ENCODE assay signal across 11 cellular contexts in the genomic region with DNA sequence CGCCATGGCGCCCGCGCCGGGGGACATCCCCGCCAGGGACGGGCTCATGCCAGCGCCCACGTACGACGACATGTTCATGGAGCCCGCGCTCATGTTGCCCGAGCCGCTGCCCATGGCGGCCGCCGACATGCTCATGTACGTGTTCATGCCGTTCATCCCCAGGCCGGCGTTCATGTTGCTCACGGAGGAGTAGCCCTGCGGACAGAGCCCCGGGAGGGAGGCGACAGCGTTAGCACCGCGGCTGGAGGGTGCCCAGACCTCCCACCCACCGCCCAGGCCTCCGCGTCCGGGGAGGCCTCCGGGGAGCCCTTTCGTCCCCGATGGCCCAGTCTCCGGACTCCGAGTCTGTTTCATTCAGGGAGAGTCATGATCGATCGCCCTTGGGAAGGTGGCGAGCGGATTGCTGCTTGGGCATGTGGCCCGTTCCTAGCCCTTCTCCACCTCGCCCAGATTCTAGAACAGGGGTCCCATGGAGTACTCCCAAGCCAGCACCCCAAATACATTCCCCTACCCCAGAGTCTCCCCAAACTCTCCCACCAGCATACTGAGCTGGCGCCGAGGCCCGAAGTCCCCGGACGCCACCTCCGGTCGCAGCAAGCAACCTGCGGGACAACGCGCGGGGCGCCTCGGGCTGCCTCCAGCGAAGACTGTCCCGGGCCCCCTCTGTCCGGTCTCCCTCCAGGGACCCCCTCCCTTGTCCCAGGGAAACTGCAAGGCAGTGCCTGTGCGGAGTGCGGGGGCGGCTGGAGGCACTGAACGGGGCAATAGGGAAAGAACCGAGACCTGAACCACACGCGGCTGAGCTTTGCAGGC. TPM values are rescaled to one million over a fixed set of nuclear protein-coding genes. Genes with fewer than 3 reads are reported as not detected.
DNase-seq lines count a peak whose midpoint lies in the region; ATAC-seq and TF ChIP-seq lines count a peak whose summit lies in the region.
"Had no signal": no experiment of that assay in that cellular context is flagged by ENCODE, and none has a peak within 500 bp of the region (broad histone marks: within the 10 kb centered on the region; RNA-seq: fewer than 3 reads in every experiment).

No MANE protein-coding gene starts in this region.

- DNase-seq in right cardiac atrium (peak in 1 of 3 donors; percentile 47), left ventricle myocardium superior (no peak), HK-2 (ENCODE audit: unreplicated experiment) (no peak), cardiac septum (ENCODE audit: low spot score) (no peak)
- DNase-seq: activated B cell treated with CpG ODN at 0.5 μM for 24 hours; CD4-positive, CD25-positive, alpha-beta regulatory T cell had no signal

- ATAC-seq in right cardiac atrium (no peak), left ventricle myocardium superior (no peak), HG03342 (IDR thresholded peaks at IDR 0.05; ENCODE audit: unreplicated experiment) (no peak), GM18505 (IDR thresholded peaks at IDR 0.05; ENCODE audit: unreplicated experiment) (no peak)

- no peaks in the 10 kb centered on the region for H3K27me3 ChIP-seq in right cardiac atrium (ENCODE audit: control insufficient read depth, insufficient read depth)
- H3K27me3 ChIP-seq in duodenal mucosa (ENCODE audit: control insufficient read depth in 1 of 2, insufficient read depth in 2 of 2, low read length in 2 of 2): peaks cover 54 to 70% of the 10 kb centered on the region in 2 donors
- H3K27me3 ChIP-seq in mucosa of stomach (ENCODE audit: control insufficient read depth, insufficient read depth, low read length): peaks cover 39% of the 10 kb centered on the region

- 2% methylated on average over 67 of the region's 67 CpGs for WGBS in right cardiac atrium

- intact Hi-C loops in right cardiac atrium (cut with DNase I): no loop called here
- intact Hi-C loops in left ventricle myocardium superior (cut with micrococcal nuclease): no loop called here
- intact Hi-C loops in cardiac septum (cut with DNase I): no loop called here

- H3K36me3 ChIP-seq in duodenal mucosa (ENCODE audit: control insufficient read depth in 1 of 2, insufficient read depth in 2 of 2, low read length in 2 of 2) (no peaks in the 10 kb centered on the region), mucosa of stomach (ENCODE audit: control insufficient read depth, insufficient read depth, low read length) (no peaks in the 10 kb centered on the region)

- H3K9ac ChIP-seq in duodenal mucosa (ENCODE audit: low read depth in 1 of 2, low read length in 2 of 2): no peak overlapping the region
- H3K9ac ChIP-seq in mucosa of stomach (ENCODE audit: low read length): peak overlapping the region; percentile 98

- H3K9me3 ChIP-seq in right cardiac atrium (ENCODE audit: control insufficient read depth, low read length): no peaks in the 10 kb centered on the region
- no peaks in the 10 kb centered on the region for H3K9me3 ChIP-seq in duodenal mucosa (ENCODE audit: control insufficient read depth in 1 of 2, low read length in 2 of 2)
- H3K9me3 ChIP-seq in mucosa of stomach (ENCODE audit: control insufficient read depth, low read length): no peaks in the 10 kb centered on the region

- no peak overlapping the region for H3K27ac ChIP-seq in right cardiac atrium (ENCODE audit: low read length)
- H3K27ac ChIP-seq in duodenal mucosa (ENCODE audit: low read depth, low read length): no peak overlapping the region

- TF ChIP-seq POLR2A in GM18505 (IDR thresholded peaks at IDR 0.05; ENCODE audit: borderline replicate concordance, extremely low read depth, insufficient read depth, insufficient read length): no peak

- H3K4me1 ChIP-seq in right cardiac atrium (ENCODE audit: control insufficient read depth, insufficient read depth, low read length) (no peaks in the 10 kb centered on the region), duodenal mucosa (ENCODE audit: control insufficient read depth in 1 of 2, insufficient read depth in 2 of 2, low read length in 2 of 2) (peaks cover 0 to 7% of the 10 kb centered on the region in 2 donors), mucosa of stomach (ENCODE audit: control insufficient read depth, insufficient read depth, low read length) (peaks cover 25% of the 10 kb centered on the region)

- H3K4me3 ChIP-seq in right cardiac atrium (ENCODE audit: low read length) (peak overlapping the region; percentile 9), duodenal mucosa (ENCODE audit: low read depth in 1 of 2, low read length in 2 of 2) (peak overlapping the region; percentile 55 to 57), mucosa of stomach (ENCODE audit: low read length) (peak overlapping the region; percentile 89)

RNA-seq across cellular contexts. Expression of a gene that starts 1.2 kb away (rescaled TPM):
- total RNA-seq in right cardiac atrium (not detected), left ventricle myocardium superior (not detected), cardiac septum (not detected)
- not detected for polyA plus RNA-seq in right cardiac atrium
- total RNA-seq: activated B cell treated with CpG ODN at 0.5 μM for 24 hours; CD4-positive, CD25-positive, alpha-beta regulatory T cell; fibroblast of villous mesenchyme had no signal
- polyA plus RNA-seq: CD4-positive, CD25-positive, alpha-beta regulatory T cell had no signal

Comparison
In these comparisons a context has a peak if more than half of its experiments do, and no peak if none do; other contexts are left out.
1. H3K4me3 ChIP-seq: peak in every context shown above with its lines; median percentile 89 in mucosa of stomach; 56 in duodenal mucosa; 9 in right cardiac atrium.